In genomic region chr6:4472953-4473642, GRCh38 we compare ENCODE assay signal across 18 cellular contexts.
DNase-seq lines count a peak whose midpoint lies in the region; FAIRE-seq and TF ChIP-seq lines count a peak whose summit lies in the region.
"Had no signal": no experiment of that assay in that cellular context is flagged by ENCODE, and none has a peak within 500 bp of the region (broad histone marks: within the 10 kb centered on the region; RNA-seq: fewer than 3 reads in every experiment).

No MANE protein-coding gene starts in this region.

- H3K4me3 Mint-ChIP-seq in MCF 10A (ENCODE audit: unreplicated experiment), result no peak overlapping the region
- H3K4me3 Mint-ChIP-seq: H9 had no signal

- TF ChIP-seq CTCF in MCF 10A (IDR thresholded peaks at IDR 0.05; ENCODE audit: unreplicated experiment), result no peak
- TF ChIP-seq CTCF in breast epithelium (IDR thresholded peaks at IDR 0.05), result no peak

- peak; percentile 6 for DNase-seq in MCF 10A (ENCODE audit: unreplicated experiment)
- no peak for DNase-seq in breast epithelium (ENCODE audit: low spot score in 2 of 2)
- peak; percentile 75 for DNase-seq in NCI-H2029 treated with DMSO at 0.1 percent for 48 hours (lab: John Stamatoyannopoulos, UW)
- peak; percentile 5 for DNase-seq in NCI-H345 treated with DMSO at 0.1 percent for 48 hours (lab: John Stamatoyannopoulos, UW; ENCODE audit: unreplicated experiment)
- DNase-seq in NCI-H524 treated with DMSO at 0.1 percent for 48 hours (lab: John Stamatoyannopoulos, UW), result no peak
- no peak for DNase-seq in H4 (ENCODE audit: low spot score)
- DNase-seq: ACHN, AML-193, DND-41, H9, Kasumi-1, MM.1S, NCI-H1694 treated with DMSO at 0.1 percent for 48 hours, NCI-H524, Peyer's patch had no signal

- no TSS peak for BruUV-seq in MCF 10A (replicated peaks; lab: Mats Ljungman, UMichigan)

- H3K4me1 ChIP-seq in breast epithelium, result no peaks in the 10 kb centered on the region
- H3K4me1 ChIP-seq: Peyer's patch had no signal

- peaks cover 11 to 15% of the 10 kb centered on the region in 2 donors for H3K9me3 ChIP-seq in breast epithelium

- H3K4me3 ChIP-seq in breast epithelium, result no peak overlapping the region
- H3K4me3 ChIP-seq: Peyer's patch had no signal

- no peak for TF ChIP-seq POLR2A in breast epithelium (IDR thresholded peaks at IDR 0.05)

- intact Hi-C loops in MCF 10A (cut with micrococcal nuclease) (no loop called here), breast epithelium (cut with DNase I; ENCODE audit: low total_unique reads) (no loop called here)

- no peaks in the 10 kb centered on the region for H3K4me1 Mint-ChIP-seq in MCF 10A (ENCODE audit: insufficient read depth, unreplicated experiment)

- peaks cover 23% of the 10 kb centered on the region for H3K9me3 Mint-ChIP-seq in MCF 10A (ENCODE audit: unreplicated experiment)

- no peak overlapping the region for H3K27ac ChIP-seq in breast epithelium
- H3K27ac ChIP-seq: C4-2B, Peyer's patch had no signal

- peak; percentile 97 for FAIRE-seq in islet of Langerhans (lab: Jason Lieb, UNC)
- FAIRE-seq: D721Med had no signal

- H3K27me3 ChIP-seq in breast epithelium, result no peaks in the 10 kb centered on the region
- H3K27me3 ChIP-seq: Peyer's patch had no signal

- no peaks in the 10 kb centered on the region for H3K27me3 Mint-ChIP-seq in MCF 10A (ENCODE audit: insufficient read depth, unreplicated experiment)

- H3K36me3 ChIP-seq in breast epithelium, result no peaks in the 10 kb centered on the region
- H3K36me3 ChIP-seq: Peyer's patch had no signal

- H3K36me3 Mint-ChIP-seq in MCF 10A (ENCODE audit: insufficient read depth, unreplicated experiment), result no peaks in the 10 kb centered on the region

- no peak overlapping the region for H3K27ac Mint-ChIP-seq in MCF 10A (ENCODE audit: low read depth, unreplicated experiment)
- H3K27ac Mint-ChIP-seq: H9 had no signal

- POLR2A ChIA-PET in MCF 10A (lab: Yijun Ruan, JAX), result no interaction called here

- CTCF ChIA-PET in MCF 10A (lab: Yijun Ruan, JAX), result no interaction called here

Comparison
In these comparisons a context has a peak if more than half of its experiments do, and no peak if none do; other contexts are left out.
1. DNase-seq: peak in MCF 10A (single experiment), NCI-H2029 treated with DMSO at 0.1 percent for 48 hours (single experiment) and NCI-H345 treated with DMSO at 0.1 percent for 48 hours (single experiment); none in breast epithelium (0 of 2), NCI-H524 treated with DMSO at 0.1 percent for 48 hours (single experiment) and H4 (single experiment).